In the genomic region with DNA sequence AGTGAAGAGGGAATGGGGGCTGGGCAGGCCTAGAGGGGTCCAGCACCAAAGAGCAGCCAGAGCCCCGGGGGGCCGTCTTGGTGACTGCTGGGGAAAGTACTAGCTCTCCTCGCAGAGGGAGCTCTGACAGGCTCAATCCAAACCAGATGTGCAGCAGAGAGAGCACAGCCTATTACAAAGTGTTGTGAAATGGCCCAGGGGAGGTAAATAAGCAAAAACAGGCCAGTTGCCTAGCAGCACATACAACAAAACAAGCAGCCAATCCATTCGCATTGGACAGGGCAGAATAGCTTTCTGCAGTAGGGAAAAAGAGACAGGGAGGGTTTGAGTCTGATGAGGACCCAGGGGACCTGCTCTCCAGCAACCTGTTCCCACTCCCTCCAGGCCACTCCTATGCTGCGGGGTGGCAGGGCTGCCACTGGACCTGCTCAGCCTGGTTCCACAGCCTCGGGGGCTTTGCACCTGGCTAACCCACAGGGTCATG, we compare ENCODE assay signal across 7 cellular contexts.
A peak's percentile ranks its signal among the peaks of the same experiment; 100 is the strongest.
DNase-seq lines count a peak whose midpoint lies in the region; ATAC-seq, FAIRE-seq and TF ChIP-seq lines count a peak whose summit lies in the region.

No MANE protein-coding gene starts in this region.

- no peaks in the 10 kb centered on the region for H3K79me2 ChIP-seq in hepatocyte

- WGBS in adrenal gland, 4 donors, result 64 to 70% (median 68%) methylated on average over 6 of the region's 6 CpGs
- WGBS in hepatocyte (ENCODE audit: low lambda C conversion rate, missing lambda C conversion rate), result 26% methylated on average over 6 of the region's 6 CpGs

- H3K4me3 ChIP-seq in adrenal gland (no peak overlapping the region), hepatocyte (no peak overlapping the region), stomach smooth muscle (ENCODE audit: low read length in 2 of 2) (peak overlapping the region in 1 of 2 donors; percentile 36)

- H3K9me3 ChIP-seq in adrenal gland (replicated peaks in 1 of 3) (no peaks in the 10 kb centered on the region), hepatocyte (ENCODE audit: low read depth) (no peaks in the 10 kb centered on the region), stomach smooth muscle (ENCODE audit: control insufficient read depth in 2 of 2, low read length in 2 of 2) (no peaks in the 10 kb centered on the region)

- in situ Hi-C loops in GM13977 (cut with MboI; ENCODE audit: low pct_unique_long_range_greater_than_20kb, low sequenced_read_pairs, unreplicated experiment), result no loop called here

- no peak overlapping the region for H3K9ac ChIP-seq in stomach smooth muscle (ENCODE audit: low read length in 2 of 2)

- H3K4me2 ChIP-seq in hepatocyte, result peak overlapping the region; percentile 48

- H3K27me3 ChIP-seq in adrenal gland, result no peaks in the 10 kb centered on the region
- no peaks in the 10 kb centered on the region for H3K27me3 ChIP-seq in hepatocyte
- no peaks in the 10 kb centered on the region for H3K27me3 ChIP-seq in stomach smooth muscle (ENCODE audit: control insufficient read depth in 1 of 2, insufficient read depth in 2 of 2, low read length in 2 of 2)

- H3K9me2 ChIP-seq in hepatocyte (replicated peaks; ENCODE audit: insufficient read depth), result no peaks in the 10 kb centered on the region

- intact Hi-C loops in adrenal gland (cut with DNase I), result no loop called here

- H3K36me3 ChIP-seq in adrenal gland (replicated peaks in 1 of 2), result no peaks in the 10 kb centered on the region
- no peaks in the 10 kb centered on the region for H3K36me3 ChIP-seq in hepatocyte (replicated peaks; ENCODE audit: insufficient read depth, low read depth)
- H3K36me3 ChIP-seq in stomach smooth muscle (ENCODE audit: control insufficient read depth in 2 of 2, insufficient read depth in 2 of 2, low read length in 2 of 2), result no peaks in the 10 kb centered on the region

- no peak overlapping the region for H2AFZ ChIP-seq in hepatocyte

- no peak for FAIRE-seq in HTR-8/SVneo (lab: Jason Lieb, UNC)

- peak overlapping the region in 3 of 5 donors; percentile 31 to 56 (median 49) for H3K27ac ChIP-seq in adrenal gland
- peak overlapping the region; percentile 83 for H3K27ac ChIP-seq in hepatocyte
- peak overlapping the region; percentile 82 for H3K27ac ChIP-seq in stomach smooth muscle (ENCODE audit: low read length)

- no peaks in the 10 kb centered on the region for H4K20me1 ChIP-seq in hepatocyte (ENCODE audit: insufficient read depth, poor library complexity, severe bottlenecking)

- no peak for TF ChIP-seq POLR2A in adrenal gland (IDR thresholded peaks at IDR 0.05)

- H3K4me1 ChIP-seq in adrenal gland (replicated peaks in 1 of 2) (peaks cover 0 to 41% of the 10 kb centered on the region in 2 donors), hepatocyte (ENCODE audit: insufficient read depth) (peaks cover 35% of the 10 kb centered on the region), stomach smooth muscle (ENCODE audit: control insufficient read depth, insufficient read depth, low read length) (peaks cover 26% of the 10 kb centered on the region)

- no peak for ATAC-seq in GM21526 (IDR thresholded peaks at IDR 0.05; ENCODE audit: low FRiP score, unreplicated experiment)

- TF ChIP-seq CTCF in adrenal gland (IDR thresholded peaks at IDR 0.05) (no peak), hepatocyte (IDR thresholded peaks at IDR 0.05; ENCODE audit: poor library complexity) (peak; percentile 2), GM13977 (IDR thresholded peaks at IDR 0.05; ENCODE audit: extremely low read depth, insufficient read depth, missing control alignments) (no peak)

- DNase-seq in HTR-8/SVneo (ENCODE audit: insufficient read length, low spot score) (peak; percentile 20), adrenal gland (peak; percentile 36 to 85 (median 43)), hepatocyte (ENCODE audit: low spot score) (peak; percentile 91), GM13977 (ENCODE audit: low spot score) (no peak), NCI-H1105 treated with DMSO at 0.1 percent for 48 hours (lab: John Stamatoyannopoulos, UW) (no peak)

Comparison
In these comparisons a context has a peak if more than half of its experiments do, and no peak if none do; other contexts are left out.
1. DNase-seq: peak in HTR-8/SVneo (single experiment), adrenal gland (7 of 7) and hepatocyte (single experiment); none in GM13977 (single experiment) and NCI-H1105 treated with DMSO at 0.1 percent for 48 hours (single experiment).
2. Peak in every context shown above with its lines, with median percentiles within 50 percentile points of each other: H3K27ac ChIP-seq.